12 cellular contexts compared by ENCODE assay signal in genomic region chr17:72125742-72126141, GRCh38. TPM values are rescaled to one million over a fixed set of nuclear protein-coding genes. Genes with fewer than 3 reads are reported as not detected.
DNase-seq lines count a peak whose midpoint lies in the region; ATAC-seq, FAIRE-seq and TF ChIP-seq lines count a peak whose summit lies in the region.
"Had no signal": no experiment of that assay in that cellular context is flagged by ENCODE, and none has a peak within 500 bp of the region (broad histone marks: within the 10 kb centered on the region; RNA-seq: fewer than 3 reads in every experiment).

No MANE protein-coding gene starts in this region.

- no peak for TF ChIP-seq POLR2A in H54 (IDR thresholded peaks at IDR 0.05; ENCODE audit: low read depth, low read length)

- POLR2A ChIA-PET in SK-N-SH (lab: Yijun Ruan, JAX): no interaction called here

- H3K27me3 ChIP-seq in SK-N-SH (ENCODE audit: insufficient read depth): no peaks in the 10 kb centered on the region

- CTCF ChIA-PET in SK-N-SH (lab: Yijun Ruan, JAX): interaction anchor here (1.7 to 2.1 kb wide), 2 partner anchors 297 to 414 kb away, joined by 4 to 11 read pairs; no protein-coding TSS in a partner anchor

- H3K27ac ChIP-seq in SK-N-SH (ENCODE audit: low read depth in 2 of 2, low read length in 1 of 2) (peak overlapping the region in 1 of 2 experiments; percentile 92; a peak in 3 of 4 replicates), epithelial cell of prostate (peak overlapping the region; percentile 79)
- H3K27ac ChIP-seq: tibial artery had no signal

- DNase-seq in H54 (ENCODE audit: insufficient read length, low spot score): peak; percentile 67
- no peak for DNase-seq in SK-N-SH
- DNase-seq in epithelial cell of prostate (ENCODE audit: low read depth, low spot score): no peak
- DNase-seq in renal cortical epithelial cell (ENCODE audit: low read depth): peak; percentile 25
- no peak for DNase-seq in NCI-H345 (lab: John Stamatoyannopoulos, UW)
- no peak for DNase-seq in NK-92 (lab: John Stamatoyannopoulos, UW; ENCODE audit: unreplicated experiment)
- DNase-seq in GOT3 (lab: John Stamatoyannopoulos, UW): no peak
- DNase-seq: activated naive CD4-positive, alpha-beta T cell treated with Interleukin-2 at 50 U/mL for 16 hours; DMS153; tibial artery had no signal

- peaks cover 8 to 29% of the 10 kb centered on the region in 2 experiments for H3K36me3 ChIP-seq in SK-N-SH (replicated peaks in 1 of 2; ENCODE audit: control insufficient read depth in 1 of 2, insufficient read depth in 2 of 2, low read length in 1 of 2)

- H3K4me1 ChIP-seq in SK-N-SH (ENCODE audit: control insufficient read depth in 1 of 2, insufficient read depth in 2 of 2, low read depth in 1 of 2, low read length in 1 of 2): peaks cover 34 to 36% of the 10 kb centered on the region in 2 experiments

- peak overlapping the region; percentile 70 for H3K4me2 ChIP-seq in SK-N-SH

- no peak for ATAC-seq in GM21526 (IDR thresholded peaks at IDR 0.05; ENCODE audit: low FRiP score, unreplicated experiment)

- H3F3A ChIP-seq in SK-N-SH (replicated peaks; ENCODE audit: insufficient read depth): peaks cover 34% of the 10 kb centered on the region

- FAIRE-seq in H54 (lab: Jason Lieb, UNC): no peak

- peaks cover 24% of the 10 kb centered on the region for H4K20me1 ChIP-seq in SK-N-SH (ENCODE audit: insufficient read depth)

- TF ChIP-seq EP300 in SK-N-SH (IDR thresholded peaks at IDR 0.05; ENCODE audit: borderline replicate concordance in 1 of 2, low read depth in 1 of 2, low read length in 1 of 2): no peak

- H3K79me2 ChIP-seq in SK-N-SH (ENCODE audit: insufficient read depth): peaks cover 45% of the 10 kb centered on the region

- TF ChIP-seq RAD21 in SK-N-SH (IDR thresholded peaks at IDR 0.05; ENCODE audit: low read length): no peak

- TF ChIP-seq CTCF in SK-N-SH (IDR thresholded peaks at IDR 0.05): no peak

- peak overlapping the region; percentile 52; the same call in 1 of the 2 replicates for H3K9ac ChIP-seq in SK-N-SH

- H3K9me3 ChIP-seq in SK-N-SH: no peaks in the 10 kb centered on the region
- H3K9me3 ChIP-seq: tibial artery had no signal

- H3K9me2 ChIP-seq in SK-N-SH: no peaks in the 10 kb centered on the region

- no peak overlapping the region for H3K4me3 ChIP-seq in SK-N-SH (ENCODE audit: low read depth in 2 of 2, low read length in 1 of 2)
- H3K4me3 ChIP-seq: tibial artery had no signal

- no peak overlapping the region for H2AFZ ChIP-seq in SK-N-SH (ENCODE audit: low read depth)

TF ChIP-seq in SK-N-SH, 30 proteins besides CTCF, POLR2A, EP300 and RAD21:
- TF ChIP-seq FOXM1 (IDR thresholded peaks at IDR 0.05; ENCODE audit: low read depth): no peak
- TF ChIP-seq NRF1 (IDR thresholded peaks at IDR 0.05; ENCODE audit: low read depth, low read length): no peak
- no peak for TF ChIP-seq ELF1 (IDR thresholded peaks at IDR 0.05)
- TF ChIP-seq JUND (IDR thresholded peaks at IDR 0.05): peak; percentile 9; the same call in 1 of the 2 replicates
- no peak for TF ChIP-seq ZBTB33 (IDR thresholded peaks at IDR 0.05; ENCODE audit: borderline replicate concordance, low read depth)
- TF ChIP-seq CHD2 (IDR thresholded peaks at IDR 0.05; ENCODE audit: low read length, partially characterized antibody): no peak
- no peak for TF ChIP-seq MEF2A (IDR thresholded peaks at IDR 0.05; ENCODE audit: borderline replicate concordance, low read depth)
- no peak for TF ChIP-seq EZH2phosphoT487 (IDR thresholded peaks at IDR 0.05; ENCODE audit: borderline replicate concordance, low read depth)
- no peak for TF ChIP-seq MXI1 (IDR thresholded peaks at IDR 0.05; ENCODE audit: low read depth, low read length)

RNA-seq across cellular contexts. Expression of gene SOX9, which starts 4.9 kb away (rescaled TPM):
- 20.2 and 35.3 TPM in 2 replicates for polyA plus RNA-seq in SK-N-SH (2012; rRNA removed)
- 22.4 and 23.4 TPM in 2 replicates for polyA plus RNA-seq in SK-N-SH (2012; cell fraction: cytosol; rRNA removed)
- 66.1 and 69.3 TPM in 2 replicates for polyA plus RNA-seq in SK-N-SH (2012; cell fraction: nucleus; rRNA removed)
- 7.1 and 12.9 TPM in 2 replicates for total RNA-seq in renal cortical epithelial cell
- total RNA-seq: B cell had no signal

Comparison
In these comparisons a context has a peak if more than half of its experiments do, and no peak if none do; other contexts are left out.
1. DNase-seq: peak in H54 (single experiment) and renal cortical epithelial cell (single experiment); none in SK-N-SH (single experiment), epithelial cell of prostate (single experiment), NCI-H345 (single experiment), NK-92 (single experiment) and GOT3 (single experiment).